10 cellular contexts compared by ENCODE assay signal in genomic region chr1:118136511-118136937, GRCh38. TPM values are rescaled to one million over a fixed set of nuclear protein-coding genes. Genes with fewer than 3 reads are reported as not detected.
A peak's percentile ranks its signal among the peaks of the same experiment; 100 is the strongest.
DNase-seq lines count a peak whose midpoint lies in the region; ATAC-seq and TF ChIP-seq lines count a peak whose summit lies in the region.
"Had no signal": no experiment of that assay in that cellular context is flagged by ENCODE, and none has a peak within 500 bp of the region (broad histone marks: within the 10 kb centered on the region; RNA-seq: fewer than 3 reads in every experiment).

No MANE protein-coding gene starts in this region.

- in situ Hi-C loops in transverse colon (cut with MboI; ENCODE audit: low pct_ligation_motif_present in 1 of 4, low pct_unique_long_range_greater_than_20kb in 1 of 4, low sequenced_read_pairs in 3 of 4) = no loop called here

- H2AFZ ChIP-seq in MM.1S (ENCODE audit: low read length) = no peak overlapping the region

- no peak for TF ChIP-seq EP300 in transverse colon (IDR thresholded peaks at IDR 0.05; ENCODE audit: low read depth)

- 4 to 8% (median 6%) methylated on average over 4 of the region's 4 CpGs for WGBS in spleen, 5 donors
- 26 to 39% methylated on average over 2 to 4 of the region's 4 CpGs for WGBS in transverse colon (ENCODE audit: low coverage in 1 of 2), 2 donors

- H3K4me3 ChIP-seq in MM.1S (ENCODE audit: low read length) (no peak overlapping the region), spleen (no peak overlapping the region), transverse colon (no peak overlapping the region)
- H3K4me3 ChIP-seq: gastrocnemius medialis had no signal

- H3K4me2 ChIP-seq in MM.1S (ENCODE audit: low read depth, low read length) = no peak overlapping the region

- H3K79me2 ChIP-seq in MM.1S (ENCODE audit: low read length) = no peaks in the 10 kb centered on the region

- H3F3A ChIP-seq in MM.1S (ENCODE audit: insufficient read depth, low read length) = no peaks in the 10 kb centered on the region

- H3K36me3 ChIP-seq in MM.1S (replicated peaks; ENCODE audit: insufficient read depth, low read length) (no peaks in the 10 kb centered on the region), spleen (no peaks in the 10 kb centered on the region), transverse colon (no peaks in the 10 kb centered on the region)
- H3K36me3 ChIP-seq: gastrocnemius medialis had no signal

- intact Hi-C loops in spleen (cut with DNase I; ENCODE audit: low total_unique reads) = no loop called here
- intact Hi-C loops in transverse colon (cut with DNase I; ENCODE audit: low total_unique reads) = no loop called here

- TF ChIP-seq POLR2A in GM18505 (IDR thresholded peaks at IDR 0.05; ENCODE audit: borderline replicate concordance, extremely low read depth, insufficient read depth, insufficient read length) (no peak), spleen (IDR thresholded peaks at IDR 0.05) (no peak), transverse colon (IDR thresholded peaks at IDR 0.05) (no peak)

- peak; percentile 17 for DNase-seq in MM.1S
- peak; percentile 50 for DNase-seq in glomerular visceral epithelial cell (ENCODE audit: extremely low spot score)
- no peak for DNase-seq in spleen
- DNase-seq in GF-D8 (lab: John Stamatoyannopoulos, UW) = no peak
- DNase-seq in transverse colon = no peak
- no peak for DNase-seq in pons (ENCODE audit: low spot score)
- DNase-seq: gastrocnemius medialis had no signal

- no peaks in the 10 kb centered on the region for H3K9me2 ChIP-seq in MM.1S (replicated peaks; ENCODE audit: insufficient read depth, low read length)

- no peak overlapping the region for H3K27ac ChIP-seq in MM.1S (ENCODE audit: low read length)
- no peak overlapping the region for H3K27ac ChIP-seq in spleen
- H3K27ac ChIP-seq in transverse colon = no peak overlapping the region
- H3K27ac ChIP-seq: gastrocnemius medialis had no signal

- no peaks in the 10 kb centered on the region for H3K4me1 ChIP-seq in MM.1S (ENCODE audit: low read length)
- no peaks in the 10 kb centered on the region for H3K4me1 ChIP-seq in spleen
- H3K4me1 ChIP-seq in transverse colon = no peaks in the 10 kb centered on the region

- no peak overlapping the region for H3K9ac ChIP-seq in MM.1S (ENCODE audit: low read length)

- TF ChIP-seq CTCF in MM.1S (IDR thresholded peaks at IDR 0.05; ENCODE audit: low read length) (no peak), spleen (IDR thresholded peaks at IDR 0.05 in 8 of 11, conservative IDR thresholded peaks at IDR 0.05 in 3 of 11) (no peak), transverse colon (IDR thresholded peaks at IDR 0.05) (no peak)

- peak; percentile 99 for ATAC-seq in GM18505 (IDR thresholded peaks at IDR 0.05; ENCODE audit: unreplicated experiment)
- peak; percentile 99 for ATAC-seq in GM21737 (IDR thresholded peaks at IDR 0.05; ENCODE audit: unreplicated experiment)

- H4K20me1 ChIP-seq in MM.1S (ENCODE audit: insufficient read depth, low read length) = no peaks in the 10 kb centered on the region

- no peaks in the 10 kb centered on the region for H3K27me3 ChIP-seq in MM.1S (replicated peaks; ENCODE audit: insufficient read depth, low read length)
- H3K27me3 ChIP-seq in spleen (replicated peaks in 1 of 7) = peaks cover 0 to 14% (median 0%) of the 10 kb centered on the region in 7 donors
- H3K27me3 ChIP-seq in transverse colon = no peaks in the 10 kb centered on the region
- H3K27me3 ChIP-seq: gastrocnemius medialis had no signal

- H3K9me3 ChIP-seq in MM.1S (replicated peaks; ENCODE audit: insufficient read depth, low read length) (no peaks in the 10 kb centered on the region), spleen (no peaks in the 10 kb centered on the region), transverse colon (no peaks in the 10 kb centered on the region)
- H3K9me3 ChIP-seq: gastrocnemius medialis had no signal

RNA-seq across cellular contexts. Expression of gene SPAG17, which starts 48.5 kb away (rescaled TPM):
- total RNA-seq in spleen (under 1 TPM in 4 of 7 donors, not detected in 3; 0.23 to 0.91 (median 0.53) TPM), transverse colon (not detected)
- polyA plus RNA-seq in spleen = under 1 TPM in 1 of 3 donors, not detected in 2; under 0.01 TPM
- total RNA-seq: gastrocnemius medialis, NCI-H460 had no signal

Comparison
In these comparisons a context has a peak if more than half of its experiments do, and no peak if none do; other contexts are left out.
1. DNase-seq: peak in MM.1S (single experiment) and glomerular visceral epithelial cell (single experiment); none in spleen (single experiment), GF-D8 (single experiment), transverse colon (single experiment) and pons (single experiment).